Comparison of ENCODE assay signal across 1 cellular context in genomic region chr6:49939993-49940498, GRCh38.
A peak's percentile ranks its signal among the peaks of the same experiment; 100 is the strongest.
TF ChIP-seq lines count a peak whose summit lies in the region.

No MANE protein-coding gene starts in this region.

TF ChIP-seq in K562, 482 proteins besides CTCF, POLR2A, EP300 and RAD21 (continued from another document):
- TF ChIP-seq, protein P1, sequence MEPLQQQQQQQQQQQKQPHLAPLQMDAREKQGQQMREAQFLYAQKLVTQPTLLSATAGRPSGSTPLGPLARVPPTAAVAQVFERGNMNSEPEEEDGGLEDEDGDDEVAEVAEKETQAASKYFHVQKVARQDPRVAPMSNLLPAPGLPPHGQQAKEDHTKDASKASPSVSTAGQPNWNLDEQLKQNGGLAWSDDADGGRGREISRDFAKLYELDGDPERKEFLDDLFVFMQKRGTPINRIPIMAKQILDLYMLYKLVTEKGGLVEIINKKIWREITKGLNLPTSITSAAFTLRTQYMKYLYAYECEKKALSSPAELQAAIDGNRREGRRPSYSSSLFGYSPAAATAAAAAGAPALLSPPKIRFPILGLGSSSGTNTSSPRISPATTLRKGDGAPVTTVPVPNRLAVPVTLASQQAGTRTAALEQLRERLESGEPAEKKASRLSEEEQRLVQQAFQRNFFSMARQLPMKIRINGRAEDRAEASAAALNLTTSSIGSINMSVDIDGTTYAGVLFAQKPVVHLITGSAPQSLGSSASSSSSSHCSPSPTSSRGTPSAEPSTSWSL (CRISPR knock-in tag; IDR thresholded peaks at IDR 0.05; ENCODE audit: borderline replicate concordance), result no peak
- TF ChIP-seq SMAD1 (IDR thresholded peaks at IDR 0.05; ENCODE audit: low read depth, low read length, partially characterized antibody), result no peak
- peak; percentile 49; the same call in 1 of the 2 replicates for TF ChIP-seq EP400 (IDR thresholded peaks at IDR 0.05)
- TF ChIP-seq PHF20 (IDR thresholded peaks at IDR 0.05; ENCODE audit: partially characterized antibody), result no peak
- no peak for TF ChIP-seq NR1H2 (CRISPR knock-in tag; IDR thresholded peaks at IDR 0.05)
- peak; percentile 22; the same call in 1 of the 2 replicates for TF ChIP-seq CBFA2T3 (IDR thresholded peaks at IDR 0.05)
- TF ChIP-seq DACH1 (IDR thresholded peaks at IDR 0.05; ENCODE audit: partially characterized antibody), result peak; percentile 81
- 0 out of 2 replicates have a peak, but pooled peaks have one; percentile 30 for TF ChIP-seq ZNF551 (CRISPR knock-in tag; IDR thresholded peaks at IDR 0.05)
- TF ChIP-seq XRCC5 (IDR thresholded peaks at IDR 0.05; ENCODE audit: low read depth, low read length), result no peak
- peak; percentile 91 for TF ChIP-seq NKRF (IDR thresholded peaks at IDR 0.05; ENCODE audit: borderline replicate concordance)
- TF ChIP-seq MYNN (IDR thresholded peaks at IDR 0.05), result 0 out of 2 replicates have a peak, but pooled peaks have one; percentile 41
- no peak for TF ChIP-seq MYNN (CRISPR knock-in tag; IDR thresholded peaks at IDR 0.05)
- peak; percentile 85 for TF ChIP-seq SMARCC2 (IDR thresholded peaks at IDR 0.05; ENCODE audit: low read depth)
- TF ChIP-seq FOXP1 (CRISPR knock-in tag; IDR thresholded peaks at IDR 0.05), result peak; percentile 70; the same call in 1 of the 2 replicates
- TF ChIP-seq SRSF7 (optimal IDR thresholded peaks at IDR 0.05; ENCODE audit: low read depth, low read length), result no peak
- no peak for TF ChIP-seq ZC3H8 (IDR thresholded peaks at IDR 0.05)
- peak in 1 of 2 experiments; percentile 75; a peak in 1 of 4 replicates for TF ChIP-seq TEAD1 (CRISPR knock-in tag; IDR thresholded peaks at IDR 0.05)
- peak; percentile 24; the same call in 1 of the 2 replicates for TF ChIP-seq ESRRA (IDR thresholded peaks at IDR 0.05; ENCODE audit: borderline replicate concordance, low read depth)
- TF ChIP-seq SAFB2 (IDR thresholded peaks at IDR 0.05; ENCODE audit: borderline replicate concordance, low read depth, low read length, severe bottlenecking), result no peak
- no peak for TF ChIP-seq ZNF561 (CRISPR knock-in tag; conservative IDR thresholded peaks at IDR 0.05)
TF ChIP-seq in K562: peak in this region for 113.
